ENCODE assay signal across 8 cellular contexts in genomic region chr20:57622579-57623381, GRCh38. TPM values are rescaled to one million over a fixed set of nuclear protein-coding genes. Genes with fewer than 3 reads are reported as not detected.
DNase-seq lines count a peak whose midpoint lies in the region; ATAC-seq, FAIRE-seq and TF ChIP-seq lines count a peak whose summit lies in the region.

No MANE protein-coding gene starts in this region.

- in situ Hi-C loops in GM12878 (cut with MboI): no loop called here

- TF ChIP-seq CTCF in GM12878 (IDR thresholded peaks at IDR 0.05 in 2 of 3, conservative IDR thresholded peaks at IDR 0.05 in 1 of 3; ENCODE audit: control insufficient read depth in 2 of 3, extremely low read depth in 1 of 3, insufficient read depth in 1 of 3, low read depth in 3 of 3, low read length in 3 of 3): peak; percentile 64 to 93 (median 90)

- H3K79me2 ChIP-seq in GM12878 (ENCODE audit: control insufficient read depth, insufficient read depth, low read length): no peaks in the 10 kb centered on the region

- no peak overlapping the region for H3K9ac ChIP-seq in GM12878 (ENCODE audit: control insufficient read depth, insufficient read depth, low read length)

- no peak overlapping the region for H2AFZ ChIP-seq in GM12878 (ENCODE audit: control insufficient read depth, low read depth, low read length)

- H3K4me3 ChIP-seq in GM12878: no peak overlapping the region

- TF ChIP-seq RAD21 in GM12878 (IDR thresholded peaks at IDR 0.05; ENCODE audit: insufficient read depth, low read depth, low read length): peak; percentile 73

- ATAC-seq in GM12878: peak; percentile 24
- ATAC-seq in HG03097 (IDR thresholded peaks at IDR 0.05; ENCODE audit: low FRiP score, unreplicated experiment): no peak

- H3K27me3 ChIP-seq in GM12878 (replicated peaks in 1 of 2; ENCODE audit: control insufficient read depth in 2 of 2, insufficient read depth in 2 of 2, low read length in 1 of 2): no peaks in the 10 kb centered on the region

- H3K4me2 ChIP-seq in GM12878 (ENCODE audit: control insufficient read depth, insufficient read depth): no peak overlapping the region

- DNase-seq in DMS153 (lab: John Stamatoyannopoulos, UW): peak; percentile 43
- peak; percentile 59 for DNase-seq in LHCN-M2 (ENCODE audit: low read depth)
- peak; percentile 38 to 67 (median 55) for DNase-seq in T-helper 2 cell
- DNase-seq in GM12878 (ENCODE audit: low read depth, low spot score): no peak
- peak; percentile 90 for DNase-seq in kidney glomerular epithelial cell (lab: John Stamatoyannopoulos, UW)
- DNase-seq in stimulated activated CD4-positive, alpha-beta T cell treated with anti-CD3 and anti-CD28 coated beads, TNF-alpha, amount 100 ng/mL, for 24 hours (ENCODE audit: low read depth in 3 of 3): peak in 2 of 3 experiments; percentile 23 to 64
- no peak for DNase-seq in C1 segment of cervical spinal cord (lab: John Stamatoyannopoulos, UW)

- peaks cover 40% of the 10 kb centered on the region for H3K4me1 ChIP-seq in GM12878 (ENCODE audit: control insufficient read depth, insufficient read depth, low read length)

- no peak for TF ChIP-seq POLR2A in GM12878 (IDR thresholded peaks at IDR 0.05; ENCODE audit: low read depth, low read length)

- intact Hi-C loops in GM12878 (cut with micrococcal nuclease; ENCODE audit: unreplicated experiment): no loop called here

- RAD21 ChIA-PET in GM12878 (lab: Charles Lee; ENCODE audit: unreplicated experiment): interaction anchor here (0.8 to 2.9 kb wide), 5 partner anchors 26 to 558 kb away, joined by 3 to 6 read pairs (median 6); no protein-coding TSS in a partner anchor

- 26% methylated on average over 14 of the region's 14 CpGs for WGBS in GM12878 (ENCODE audit: insufficient coverage, insufficient replicate concordance, low lambda C conversion rate, missing lambda C conversion rate)

- SMC1A ChIA-PET in GM12878 (lab: Charles Lee; ENCODE audit: uncharacterized antibody, unreplicated experiment): interaction anchor here (0.8 to 1.2 kb wide), 3 partner anchors 46 to 557 kb away, joined by 3 to 7 read pairs (median 3); no protein-coding TSS in a partner anchor

- no peak overlapping the region for H3K27ac ChIP-seq in GM12878 (ENCODE audit: control insufficient read depth, insufficient read depth)

- CTCF ChIA-PET in GM12878 (lab: Yijun Ruan, JAX): interaction anchor here (0.6 to 5.9 kb wide), 9 partner anchors 21 to 588 kb away, joined by 3 to 32 read pairs (median 3); no protein-coding TSS in a partner anchor

- H3K9me3 ChIP-seq in GM12878 (replicated peaks; ENCODE audit: control insufficient read depth, insufficient read depth, low read length): peaks cover 2% of the 10 kb centered on the region; the same call in 1 of the 3 replicates

- no peaks in the 10 kb centered on the region for H4K20me1 ChIP-seq in GM12878 (ENCODE audit: control insufficient read depth, insufficient read depth)

- BruUV-seq in GM12878 (replicated peaks; lab: Mats Ljungman, UMichigan): no TSS peak

- no peak for FAIRE-seq in GM12878 (lab: Jason Lieb, UNC)

- H3K36me3 ChIP-seq in GM12878 (ENCODE audit: control insufficient read depth in 2 of 2, insufficient read depth in 2 of 2, low read length in 1 of 2): no peaks in the 10 kb centered on the region

- POLR2A ChIA-PET in GM12878 (lab: Charles Lee): no interaction called here

- TF ChIP-seq EP300 in GM12878 (IDR thresholded peaks at IDR 0.05; ENCODE audit: borderline replicate concordance in 1 of 2, control insufficient read depth in 1 of 2, low read depth in 2 of 2, low read length in 2 of 2): no peak

TF ChIP-seq in GM12878, 131 proteins besides CTCF, POLR2A, EP300 and RAD21:
- TF ChIP-seq MTA3 (IDR thresholded peaks at IDR 0.05; ENCODE audit: borderline replicate concordance, low read length): no peak
- TF ChIP-seq SMC3 (IDR thresholded peaks at IDR 0.05; ENCODE audit: borderline replicate concordance, low read length): peak; percentile 57; the same call in 1 of the 2 replicates
- 0 out of 4 replicates have a peak, but pooled peaks of 1 of the 2 experiments have one; percentile 28 for TF ChIP-seq ETV6 (conservative IDR thresholded peaks at IDR 0.05 in 1 of 2, IDR thresholded peaks at IDR 0.05 in 1 of 2; ENCODE audit: borderline replicate concordance in 1 of 2, low read depth in 1 of 2)
- 0 out of 2 replicates have a peak, but pooled peaks have one; percentile 12 for TF ChIP-seq YY1 (IDR thresholded peaks at IDR 0.05; ENCODE audit: low read depth, low read length)

RNA-seq across cellular contexts. Expression of gene ZBP1, which starts 2.6 kb away (rescaled TPM):
- total RNA-seq in LHCN-M2 (2014; rRNA removed) (not detected in 2 replicates), GM12878 (2014; rRNA removed) (7.5 and 8.3 TPM in 2 replicates), GM12878 (2014; rRNA removed; fragmentation: Illumina TruSeq; extraction: Trizol) (4.8 TPM in 2 replicates), GM12878 (2021) (4.8 and 6.3 TPM in 2 replicates)
- not detected for polyA plus RNA-seq in LHCN-M2 (2012)
- 2.8 and 6.3 TPM in 2 replicates for total RNA-seq in GM12878 (2013; cell fraction: nucleolus; rRNA removed)
- 3.7 TPM for polyA plus RNA-seq in GM12878 (2011; ENCODE audit: low read depth)
- polyA plus RNA-seq in GM12878 (2011; rRNA removed) (5.0 and 5.4 TPM in 2 replicates), GM12878 (2014; fragmentation: Illumina TruSeq; extraction: Trizol) (6.2 and 6.8 TPM in 2 replicates), GM12878 (2014; fragmentation: Nextera tagmentation; extraction: Ambion mirVana) (1 to 10 TPM in 1 of 2 experiments, under 1 TPM in 1; 0.93 to 1.1 TPM), GM12878 (2014; rRNA removed) (9.3 and 10.6 TPM in 2 replicates), GM12878 (2016; fragmentation: Nextera tagmentation; extraction: Ambion mirVana) (1 to 10 TPM; 2.5 to 3.0 TPM)
- 3.0 and 4.5 TPM in 2 replicates for polyA plus RNA-seq in GM12878 (2011; cell fraction: cytosol; rRNA removed)
- polyA plus RNA-seq in GM12878 (2011; cell fraction: nucleus; rRNA removed): 32.4 and 37.2 TPM in 2 replicates
- polyA plus RNA-seq in GM12878 (2012): 3.7 and 8.2 TPM in 2 replicates
- polyA minus RNA-seq in GM12878 (2011; rRNA and poly(A)+ RNA removed): 2.7 and 4.4 TPM in 2 replicates
- 1.0 and 2.9 TPM in 2 replicates for polyA minus RNA-seq in GM12878 (2011; cell fraction: cytosol; rRNA and poly(A)+ RNA removed)
- 4.7 and 7.9 TPM in 2 replicates for polyA minus RNA-seq in GM12878 (2011; cell fraction: nucleus; rRNA and poly(A)+ RNA removed)

Comparison
In these comparisons a context has a peak if more than half of its experiments do, and no peak if none do; other contexts are left out.
1. DNase-seq: peak in DMS153 (single experiment), LHCN-M2 (single experiment), T-helper 2 cell (5 of 5), kidney glomerular epithelial cell (single experiment) and stimulated activated CD4-positive, alpha-beta T cell treated with anti-CD3 and anti-CD28 coated beads, TNF-alpha, amount 100 ng/mL, for 24 hours (2 of 3); none in GM12878 (single experiment) and C1 segment of cervical spinal cord (0 of 14).